36 cellular contexts compared by ENCODE assay signal in the genomic region with DNA sequence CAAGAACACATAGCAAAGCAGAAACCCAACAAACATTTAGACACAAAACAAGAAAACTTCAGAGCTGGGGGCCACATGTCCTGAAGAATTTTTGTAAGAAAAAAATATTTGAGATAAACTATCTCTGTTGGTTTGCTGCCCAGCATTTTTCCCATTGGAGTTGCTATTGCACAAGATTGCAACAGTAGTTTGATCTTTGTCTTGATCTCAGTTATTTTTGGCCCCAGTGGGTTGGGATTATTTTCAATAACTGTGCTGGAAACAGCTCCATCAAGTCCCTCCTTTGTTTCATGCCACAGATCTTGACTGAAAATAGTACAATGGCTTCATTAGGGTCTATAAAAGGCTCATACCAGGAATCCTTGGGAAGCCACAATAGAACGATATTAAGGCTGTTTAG.
"Had no signal": no experiment of that assay in that cellular context is flagged by ENCODE, and none has a peak within 500 bp of the region (broad histone marks: within the 10 kb centered on the region; RNA-seq: fewer than 3 reads in every experiment).

No MANE protein-coding gene starts in this region.

- H3K27me3 ChIP-seq: brain microvascular endothelial cell, cardiac muscle cell, Peyer's patch, SJSA1 had no signal

- H3K4me2 ChIP-seq: SK-N-SH had no signal

- H3K27ac ChIP-seq: brain microvascular endothelial cell, cardiac muscle cell, Peyer's patch, SJSA1, WERI-Rb-1 had no signal

- H3K27me3 Mint-ChIP-seq: activated naive CD8-positive, alpha-beta T cell treated with anti-CD3 and anti-CD28 coated beads for 36 hours; T-helper 17 cell had no signal

- ATAC-seq: activated T-cell treated with anti-CD3 and anti-CD28 coated beads, Interleukin-2, amount 50 U/mL, for 72 hours; activated T-helper 17 cell treated with anti-CD3 and anti-CD28 coated beads, Interleukin-2, amount 50 U/mL, for 72 hours; PC-3; T-cell; T-helper 17 cell had no signal

- H3K27ac Mint-ChIP-seq: activated CD4-positive, alpha-beta memory T cell treated with anti-CD3 and anti-CD28 coated beads, Interleukin-2, amount 10 ng/mL, durations not matched to agents 7 days and 5 days; activated naive CD8-positive, alpha-beta T cell treated with anti-CD3 and anti-CD28 coated beads for 36 hours; activated T-cell treated with anti-CD3 and anti-CD28 coated beads, Interleukin-2, amount 50 U/mL, for 72 hours; activated T-helper 17 cell treated with anti-CD3 and anti-CD28 coated beads, Interleukin-2, amount 50 U/mL, for 72 hours; T-cell; T-helper 17 cell had no signal

- H3K4me1 Mint-ChIP-seq: activated CD4-positive, alpha-beta memory T cell treated with anti-CD3 and anti-CD28 coated beads, Interleukin-2, amount 10 ng/mL, durations not matched to agents 7 days and 5 days; activated naive CD8-positive, alpha-beta T cell treated with anti-CD3 and anti-CD28 coated beads for 36 hours; activated T-helper 17 cell treated with anti-CD3 and anti-CD28 coated beads, Interleukin-2, amount 50 U/mL, for 72 hours; T-cell; T-helper 17 cell had no signal

- H3K9me3 Mint-ChIP-seq: activated CD4-positive, alpha-beta memory T cell treated with anti-CD3 and anti-CD28 coated beads, Interleukin-2, amount 10 ng/mL, durations not matched to agents 7 days and 5 days; activated naive CD8-positive, alpha-beta T cell treated with anti-CD3 and anti-CD28 coated beads for 36 hours; activated T-helper 17 cell treated with anti-CD3 and anti-CD28 coated beads, Interleukin-2, amount 50 U/mL, for 72 hours; T-cell had no signal

- H3K4me1 ChIP-seq: Peyer's patch, SJSA1 had no signal

- H3K36me3 Mint-ChIP-seq: activated naive CD8-positive, alpha-beta T cell treated with anti-CD3 and anti-CD28 coated beads for 36 hours; T-cell had no signal

- DNase-seq: activated CD4-positive, alpha-beta memory T cell treated with anti-CD3 and anti-CD28 coated beads, Interleukin-2, amount 10 ng/mL, durations not matched to agents 7 days and 5 days; activated CD4-positive, alpha-beta T cell treated with anti-CD3 and anti-CD28 coated beads for 1 hour; activated CD4-positive, alpha-beta T cell treated with anti-CD3 and anti-CD28 coated beads for 48 hours; activated CD4-positive, CD25-positive, alpha-beta regulatory T cell; activated CD8-positive, alpha-beta memory T cell treated with anti-CD3 and anti-CD28 coated beads for 24 hours; activated effector memory CD4-positive, alpha-beta T cell treated with anti-CD3 and anti-CD28 coated beads, Interleukin-2, amount 50 U/mL, for 16 hours; activated naive CD4-positive, alpha-beta T cell; activated naive CD4-positive, alpha-beta T cell treated with anti-CD3 and anti-CD28 coated beads, Interleukin-2, amount 50 U/mL, for 16 hours; activated naive CD8-positive, alpha-beta T cell treated with anti-CD3 and anti-CD28 coated beads for 36 hours; activated T-cell treated with anti-CD3 and anti-CD28 coated beads, Interleukin-2, amount 50 U/mL, for 1 hour; activated T-cell treated with anti-CD3 and anti-CD28 coated beads, Interleukin-2, amount 50 U/mL, for 72 hours; anterior cingulate cortex; brain microvascular endothelial cell; NCI-H1092 treated with DMSO at 0.1 percent for 48 hours; NCI-H1417; NCI-H146; NCI-H187; NCI-H2029 treated with DMSO at 0.1 percent for 48 hours; NCI-H2107; NCI-H2171; NCI-H510A; NCI-H526; NCI-H748 treated with DMSO at 0.1 percent for 48 hours; NK-92 treated with Interleukin-12 subunit alpha and Interleukin-12 subunit beta, amount 100 ng/mL, for 24 hours; PC-3; Peyer's patch; RPMI8226; SHP77 treated with DMSO at 0.1 percent for 48 hours; SK-N-SH; T-cell; T-helper 17 cell; T1000; WERI-Rb-1 had no signal

- H3K36me3 ChIP-seq: brain microvascular endothelial cell, cardiac muscle cell, Peyer's patch, SJSA1, WERI-Rb-1 had no signal

- H3K4me3 ChIP-seq: cardiac muscle cell, Peyer's patch, SJSA1 had no signal

- H3K9ac ChIP-seq: SK-N-SH had no signal

- H3K9me3 ChIP-seq: Peyer's patch, SJSA1, SK-N-SH had no signal

- H3K4me3 Mint-ChIP-seq: activated CD4-positive, alpha-beta memory T cell treated with anti-CD3 and anti-CD28 coated beads, Interleukin-2, amount 10 ng/mL, durations not matched to agents 7 days and 5 days; activated naive CD8-positive, alpha-beta T cell treated with anti-CD3 and anti-CD28 coated beads for 36 hours; activated T-cell treated with anti-CD3 and anti-CD28 coated beads, Interleukin-2, amount 50 U/mL, for 72 hours; activated T-helper 17 cell treated with anti-CD3 and anti-CD28 coated beads, Interleukin-2, amount 50 U/mL, for 72 hours; T-cell; T-helper 17 cell had no signal
